Comparison of ENCODE assay signal across 12 cellular contexts in the genomic region with DNA sequence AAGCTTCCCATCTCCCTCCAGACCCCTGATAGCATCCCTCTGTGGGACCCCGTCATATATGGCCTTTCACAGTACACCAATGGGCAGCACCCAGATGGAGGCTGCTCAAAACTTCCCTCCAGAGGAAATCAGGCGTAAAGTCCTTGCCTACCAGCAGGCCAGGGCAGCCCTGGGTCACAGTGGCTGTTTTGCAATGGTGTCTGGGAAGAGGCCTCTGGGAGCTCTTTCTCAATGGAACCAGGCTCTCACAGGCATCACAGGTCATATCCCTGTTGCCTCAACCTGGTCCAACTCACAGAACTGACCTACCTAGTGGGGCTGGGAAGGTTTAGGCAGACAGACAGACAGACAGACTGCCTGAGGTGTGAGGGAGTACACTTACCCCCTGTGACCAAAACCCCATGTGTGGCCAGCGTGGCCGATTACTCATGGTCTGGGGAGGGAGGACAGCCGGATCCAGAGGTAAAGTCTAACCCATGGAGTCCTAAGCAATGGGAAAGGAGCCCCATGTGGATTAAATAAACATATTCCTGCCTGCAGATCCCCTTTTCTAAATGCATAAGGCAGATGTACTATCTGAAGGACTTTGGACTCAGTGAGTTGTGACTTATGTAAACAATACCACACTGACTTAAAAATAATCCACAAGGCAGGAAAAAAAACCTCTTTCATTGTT. TPM values are rescaled to one million over a fixed set of nuclear protein-coding genes. Genes with fewer than 3 reads are reported as not detected.
A peak's percentile ranks its signal among the peaks of the same experiment; 100 is the strongest.
DNase-seq lines count a peak whose midpoint lies in the region; ATAC-seq and TF ChIP-seq lines count a peak whose summit lies in the region.
"Had no signal": no experiment of that assay in that cellular context is flagged by ENCODE, and none has a peak within 500 bp of the region (broad histone marks: within the 10 kb centered on the region; RNA-seq: fewer than 3 reads in every experiment).

No MANE protein-coding gene starts in this region.

- H3K4me1 ChIP-seq in neuronal stem cell (ENCODE audit: control insufficient read depth in 2 of 2, insufficient read depth in 1 of 2, low read depth in 1 of 2, low read length in 2 of 2): peaks cover 0 to 8% of the 10 kb centered on the region in 2 donors
- H3K4me1 ChIP-seq: right atrium auricular region had no signal

- no peak overlapping the region for H2BK5ac ChIP-seq in neuronal stem cell (ENCODE audit: low read length)

- WGBS in neuronal stem cell (ENCODE audit: extremely low coverage in 2 of 2, insufficient read length in 2 of 2, insufficient replicate concordance in 1 of 2), 2 donors: no CpG with 5 or more reads among the region's 5 CpGs

- H3K14ac ChIP-seq in neuronal stem cell (ENCODE audit: low read length): no peak overlapping the region

- no peak overlapping the region for H2AK5ac ChIP-seq in neuronal stem cell (ENCODE audit: low read depth, low read length)

- POLR2A ChIA-PET in activated CD8-positive, alpha-beta T cell treated with anti-CD3 and anti-CD28 coated beads for 36 hours (lab: Charles Lee): no interaction called here

- H3K4ac ChIP-seq in neuronal stem cell (ENCODE audit: low read length): no peak overlapping the region

- H3K36me3 Mint-ChIP-seq in activated CD8-positive, alpha-beta T cell treated with anti-CD3 and anti-CD28 coated beads for 36 hours (ENCODE audit: low read depth): no peaks in the 10 kb centered on the region
- H3K36me3 Mint-ChIP-seq in immature natural killer cell: no peaks in the 10 kb centered on the region

- H2BK120ac ChIP-seq in neuronal stem cell (ENCODE audit: low read depth, low read length): no peak overlapping the region

- no peak for ATAC-seq in activated CD8-positive, alpha-beta T cell treated with anti-CD3 and anti-CD28 coated beads for 36 hours
- ATAC-seq: activated CD4-positive, alpha-beta T cell treated with anti-CD3 and anti-CD28 coated beads for 36 hours had no signal

- peaks cover 6% of the 10 kb centered on the region for H3K27me3 Mint-ChIP-seq in activated CD8-positive, alpha-beta T cell treated with anti-CD3 and anti-CD28 coated beads for 36 hours
- H3K27me3 Mint-ChIP-seq in immature natural killer cell (ENCODE audit: low read depth in 3 of 3): peaks cover 0 to 9% (median 2%) of the 10 kb centered on the region in 3 donors

- no peaks in the 10 kb centered on the region for H3K36me3 ChIP-seq in neuronal stem cell (replicated peaks in 1 of 2; ENCODE audit: control insufficient read depth in 2 of 2, insufficient read depth in 2 of 2, low read length in 2 of 2)
- H3K36me3 ChIP-seq: right atrium auricular region, upper lobe of left lung had no signal

- no peak overlapping the region for H2BK12ac ChIP-seq in neuronal stem cell (ENCODE audit: low read length)

- CTCF ChIA-PET in activated CD8-positive, alpha-beta T cell treated with anti-CD3 and anti-CD28 coated beads for 36 hours (lab: Charles Lee): interaction anchor here (1.7 kb wide), 1 partner anchor 10 kb away, joined by 4 read pairs; no protein-coding TSS in a partner anchor

- H3K4me2 ChIP-seq in neuronal stem cell (ENCODE audit: insufficient read depth, low read length, poor library complexity, severe bottlenecking): no peak overlapping the region

- DNase-seq in H4 (ENCODE audit: low spot score): peak; percentile 67
- DNase-seq in NCI-H146 treated with DMSO at 0.1 percent for 48 hours (lab: John Stamatoyannopoulos, UW; ENCODE audit: unreplicated experiment): peak; percentile 77
- peak; percentile 60 for DNase-seq in brain pericyte (ENCODE audit: low read depth, low spot score)
- DNase-seq in neuronal stem cell (ENCODE audit: low spot score): no peak
- DNase-seq in activated CD8-positive, alpha-beta T cell treated with anti-CD3 and anti-CD28 coated beads for 36 hours: no peak
- no peak for DNase-seq in immature natural killer cell
- DNase-seq in 8988T: no peak
- DNase-seq: activated CD4-positive, alpha-beta T cell treated with anti-CD3 and anti-CD28 coated beads for 36 hours; activated naive CD4-positive, alpha-beta T cell treated with anti-CD3 and anti-CD28 coated beads for 36 hours; COR-L47; upper lobe of left lung had no signal

- no peak overlapping the region for H3K27ac Mint-ChIP-seq in activated CD8-positive, alpha-beta T cell treated with anti-CD3 and anti-CD28 coated beads for 36 hours
- no peak overlapping the region for H3K27ac Mint-ChIP-seq in immature natural killer cell
- H3K27ac Mint-ChIP-seq: activated CD4-positive, alpha-beta T cell treated with anti-CD3 and anti-CD28 coated beads for 36 hours; activated naive CD4-positive, alpha-beta T cell treated with anti-CD3 and anti-CD28 coated beads for 36 hours had no signal

- no peak overlapping the region for H3K4me3 Mint-ChIP-seq in activated CD8-positive, alpha-beta T cell treated with anti-CD3 and anti-CD28 coated beads for 36 hours
- no peak overlapping the region for H3K4me3 Mint-ChIP-seq in immature natural killer cell
- H3K4me3 Mint-ChIP-seq: activated CD4-positive, alpha-beta T cell treated with anti-CD3 and anti-CD28 coated beads for 36 hours; activated naive CD4-positive, alpha-beta T cell treated with anti-CD3 and anti-CD28 coated beads for 36 hours had no signal

- H3K9ac ChIP-seq in neuronal stem cell (ENCODE audit: low read depth, low read length, poor library complexity): peak overlapping the region; percentile 2

- no peaks in the 10 kb centered on the region for H3K27me3 ChIP-seq in neuronal stem cell (ENCODE audit: control insufficient read depth in 3 of 3, insufficient read depth in 3 of 3, low read depth in 1 of 3, low read length in 3 of 3)
- H3K27me3 ChIP-seq: right atrium auricular region, upper lobe of left lung had no signal

- no peak overlapping the region for H2AFZ ChIP-seq in neuronal stem cell (ENCODE audit: low read length)

- H3K4me1 Mint-ChIP-seq in activated CD8-positive, alpha-beta T cell treated with anti-CD3 and anti-CD28 coated beads for 36 hours (ENCODE audit: low read depth): no peaks in the 10 kb centered on the region
- no peaks in the 10 kb centered on the region for H3K4me1 Mint-ChIP-seq in immature natural killer cell
- H3K4me1 Mint-ChIP-seq: activated CD4-positive, alpha-beta T cell treated with anti-CD3 and anti-CD28 coated beads for 36 hours had no signal

- no peaks in the 10 kb centered on the region for H3K9me3 ChIP-seq in neuronal stem cell (replicated peaks in 1 of 2; ENCODE audit: control insufficient read depth in 2 of 2, insufficient read depth in 1 of 2, low read depth in 1 of 2, low read length in 2 of 2)
- H3K9me3 ChIP-seq: right atrium auricular region, upper lobe of left lung had no signal

- H3K27ac ChIP-seq in neuronal stem cell (replicated peaks; ENCODE audit: low read length): no peak overlapping the region
- H3K27ac ChIP-seq: right atrium auricular region, upper lobe of left lung had no signal

- no peak overlapping the region for H3K4me3 ChIP-seq in neuronal stem cell (ENCODE audit: low read length in 2 of 2)
- H3K4me3 ChIP-seq: right atrium auricular region, upper lobe of left lung had no signal

- no peaks in the 10 kb centered on the region for H3K9me3 Mint-ChIP-seq in activated CD8-positive, alpha-beta T cell treated with anti-CD3 and anti-CD28 coated beads for 36 hours
- H3K9me3 Mint-ChIP-seq in immature natural killer cell: no peaks in the 10 kb centered on the region
- H3K9me3 Mint-ChIP-seq: activated naive CD4-positive, alpha-beta T cell treated with anti-CD3 and anti-CD28 coated beads for 36 hours had no signal

- H4K91ac ChIP-seq in neuronal stem cell (ENCODE audit: low read depth, low read length, poor library complexity): no peak overlapping the region

- intact Hi-C loops in activated CD8-positive, alpha-beta T cell treated with anti-CD3 and anti-CD28 coated beads for 36 hours (cut with micrococcal nuclease): no loop called here

- no peak overlapping the region for H2BK15ac ChIP-seq in neuronal stem cell (ENCODE audit: low read length)

- peak overlapping the region; percentile 11 for H3K18ac ChIP-seq in neuronal stem cell (ENCODE audit: low read length)

- no peak overlapping the region for H3K23ac ChIP-seq in neuronal stem cell (ENCODE audit: low read depth, low read length, poor library complexity)

- no peak for TF ChIP-seq CTCF in activated CD8-positive, alpha-beta T cell treated with anti-CD3 and anti-CD28 coated beads for 36 hours (IDR thresholded peaks at IDR 0.05)

- H3K79me1 ChIP-seq in neuronal stem cell (ENCODE audit: low read depth, low read length): no peaks in the 10 kb centered on the region

- H4K8ac ChIP-seq in neuronal stem cell (ENCODE audit: low read depth, low read length): no peak overlapping the region

RNA-seq across cellular contexts. Expression of gene BCL2L11, which starts 58.2 kb away (rescaled TPM):
- 2.4 and 2.7 TPM in 2 replicates for total RNA-seq in H4 (2014; rRNA removed; shearing (Covaris generic))
- 32.0 TPM for polyA plus RNA-seq in neuronal stem cell (2013, experiment 1 of 2)
- 32.1 TPM for polyA plus RNA-seq in neuronal stem cell (2013, experiment 2 of 2)
- 10 to 100 TPM; 19.8 to 22.6 TPM for total RNA-seq in activated CD8-positive, alpha-beta T cell treated with anti-CD3 and anti-CD28 coated beads for 36 hours
- polyA plus RNA-seq in immature natural killer cell: 1 to 10 TPM; 2.0 to 5.4 (median 4.8) TPM

Comparison
In these comparisons a context has a peak if more than half of its experiments do, and no peak if none do; other contexts are left out.
1. DNase-seq: peak in H4 (single experiment), NCI-H146 treated with DMSO at 0.1 percent for 48 hours (single experiment) and brain pericyte (single experiment); none in neuronal stem cell (single experiment), activated CD8-positive, alpha-beta T cell treated with anti-CD3 and anti-CD28 coated beads for 36 hours (single experiment), immature natural killer cell (0 of 3) and 8988T (single experiment).